Comparison of ENCODE assay signal across 17 cellular contexts in the genomic region with DNA sequence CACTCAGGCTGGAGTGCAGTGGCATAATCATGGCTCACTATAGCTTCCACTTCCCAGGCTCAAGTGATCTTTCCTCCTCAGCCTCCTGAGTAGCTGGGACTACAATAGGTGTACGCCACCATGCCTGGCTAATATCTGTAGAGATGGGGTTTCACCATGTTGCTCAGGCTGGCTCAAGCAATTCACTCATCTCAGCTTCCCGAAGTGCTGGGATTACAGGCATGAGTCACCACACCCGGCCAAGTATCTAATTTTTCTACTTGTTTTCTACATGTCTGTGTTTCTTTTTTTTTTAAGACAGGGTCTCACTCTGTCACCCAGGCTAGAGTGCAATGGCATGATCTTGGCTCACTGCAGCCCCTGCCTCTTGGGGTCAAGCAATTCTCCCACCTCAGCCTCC.
DNase-seq lines count a peak whose midpoint lies in the region; ATAC-seq and TF ChIP-seq lines count a peak whose summit lies in the region.
"Had no signal": no experiment of that assay in that cellular context is flagged by ENCODE, and none has a peak within 500 bp of the region (broad histone marks: within the 10 kb centered on the region; RNA-seq: fewer than 3 reads in every experiment).

No MANE protein-coding gene starts in this region.

- H3K27me3 Mint-ChIP-seq in type B pancreatic cell, result no peaks in the 10 kb centered on the region
- H3K27me3 Mint-ChIP-seq in T-helper 17 cell, result no peaks in the 10 kb centered on the region

- H3K4me3 ChIP-seq in AG10803 (ENCODE audit: low read length), result no peak overlapping the region
- no peak overlapping the region for H3K4me3 ChIP-seq in fibroblast of the aortic adventitia (ENCODE audit: low read depth, low read length)
- H3K4me3 ChIP-seq: neural progenitor cell, right atrium auricular region had no signal

- H3K36me3 Mint-ChIP-seq in type B pancreatic cell (no peaks in the 10 kb centered on the region), T-helper 17 cell (ENCODE audit: low read depth) (no peaks in the 10 kb centered on the region)
- H3K36me3 Mint-ChIP-seq: activated naive CD8-positive, alpha-beta T cell treated with anti-CD3 and anti-CD28 coated beads, Interleukin-2, amount 10 ng/mL, durations not matched to agents 7 days and 5 days; neural progenitor cell had no signal

- peaks cover 11% of the 10 kb centered on the region for H3K4me1 Mint-ChIP-seq in type B pancreatic cell (ENCODE audit: unreplicated experiment)
- H3K4me1 Mint-ChIP-seq in T-helper 17 cell, result peaks cover 4% of the 10 kb centered on the region

- peak; percentile 60 for DNase-seq in AG10803 (ENCODE audit: low read depth)
- DNase-seq in LHCN-M2 (ENCODE audit: low read depth), result peak; percentile 68
- peak; percentile 50 for DNase-seq in astrocyte of the hippocampus (ENCODE audit: low read depth, low spot score)
- DNase-seq in fibroblast of the aortic adventitia (ENCODE audit: low read depth), result peak; percentile 51
- no peak for DNase-seq in type B pancreatic cell (ENCODE audit: extremely low spot score, unreplicated experiment)
- DNase-seq in T-helper 17 cell, result no peak
- DNase-seq: activated CD4-positive, alpha-beta T cell treated with anti-CD3 and anti-CD28 coated beads, Interleukin-2, amount 50 U/mL, for 4 hours; activated naive CD8-positive, alpha-beta T cell treated with anti-CD3 and anti-CD28 coated beads, Interleukin-2, amount 10 ng/mL, durations not matched to agents 7 days and 5 days; activated T-cell treated with anti-CD3 and anti-CD28 coated beads, Interleukin-2, amount 50 U/mL, for 1 hour; CD8-positive, alpha-beta T cell; kidney glomerular epithelial cell; NCI-H2081; NCI-H524 treated with DMSO at 0.1 percent for 48 hours had no signal

- H3K4me3 Mint-ChIP-seq in type B pancreatic cell, result no peak overlapping the region
- H3K4me3 Mint-ChIP-seq in T-helper 17 cell, result no peak overlapping the region
- H3K4me3 Mint-ChIP-seq: activated naive CD8-positive, alpha-beta T cell treated with anti-CD3 and anti-CD28 coated beads, Interleukin-2, amount 10 ng/mL, durations not matched to agents 7 days and 5 days; CD8-positive, alpha-beta T cell; neural progenitor cell had no signal

- no peaks in the 10 kb centered on the region for H3K9me3 ChIP-seq in T-helper 17 cell (ENCODE audit: control insufficient read depth, low read length, poor library complexity, severe bottlenecking)

- no peak for ATAC-seq in HG03469 (IDR thresholded peaks at IDR 0.05; ENCODE audit: unreplicated experiment)
- ATAC-seq in HG02623 (IDR thresholded peaks at IDR 0.05; ENCODE audit: unreplicated experiment), result no peak
- no peak for ATAC-seq in T-helper 17 cell
- ATAC-seq: CD8-positive, alpha-beta T cell had no signal

- no peak for TF ChIP-seq CTCF in AG10803 (conservative IDR thresholded peaks at IDR 0.05; ENCODE audit: low read length)
- TF ChIP-seq CTCF in fibroblast of the aortic adventitia (IDR thresholded peaks at IDR 0.05; ENCODE audit: insufficient read depth, low read length), result no peak
- TF ChIP-seq CTCF in type B pancreatic cell (conservative IDR thresholded peaks at IDR 0.05), result no peak

- H3K27ac Mint-ChIP-seq in type B pancreatic cell (no peak overlapping the region), T-helper 17 cell (no peak overlapping the region)
- H3K27ac Mint-ChIP-seq: activated naive CD8-positive, alpha-beta T cell treated with anti-CD3 and anti-CD28 coated beads, Interleukin-2, amount 10 ng/mL, durations not matched to agents 7 days and 5 days; CD8-positive, alpha-beta T cell; neural progenitor cell had no signal

- H3K9me3 Mint-ChIP-seq in type B pancreatic cell, result peaks cover 21% of the 10 kb centered on the region

Comparison
In these comparisons a context has a peak if more than half of its experiments do, and no peak if none do; other contexts are left out.
1. DNase-seq: peak in AG10803 (single experiment), LHCN-M2 (single experiment), astrocyte of the hippocampus (single experiment) and fibroblast of the aortic adventitia (single experiment); none in type B pancreatic cell (single experiment) and T-helper 17 cell (0 of 3).